17 cellular contexts compared by ENCODE assay signal in the genomic region with DNA sequence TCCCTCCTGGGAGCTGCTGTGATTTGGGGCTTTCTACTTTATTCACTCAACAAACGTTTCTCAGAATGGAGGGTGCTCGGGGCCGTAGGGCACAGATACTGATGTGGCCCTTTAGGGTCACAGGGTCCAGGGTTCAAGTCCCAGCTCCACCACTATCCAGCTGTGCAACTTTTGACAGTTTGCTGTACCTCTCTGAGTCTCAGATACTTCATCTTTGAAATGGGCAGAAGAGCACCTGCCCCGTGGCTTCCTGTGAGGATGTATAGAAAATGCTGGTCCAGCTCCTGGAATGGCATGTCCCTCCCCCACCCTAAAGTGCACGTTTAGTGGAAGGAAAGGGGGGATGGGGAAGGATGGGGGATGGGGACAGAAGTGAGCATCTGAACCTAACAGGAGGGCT. TPM values are rescaled to one million over a fixed set of nuclear protein-coding genes. Genes with fewer than 3 reads are reported as not detected.
A peak's percentile ranks its signal among the peaks of the same experiment; 100 is the strongest.
DNase-seq lines count a peak whose midpoint lies in the region; ATAC-seq, FAIRE-seq and TF ChIP-seq lines count a peak whose summit lies in the region.
"Had no signal": no experiment of that assay in that cellular context is flagged by ENCODE, and none has a peak within 500 bp of the region (broad histone marks: within the 10 kb centered on the region; RNA-seq: fewer than 3 reads in every experiment).

No MANE protein-coding gene starts in this region.

- H3K27ac ChIP-seq in A549 (no peak overlapping the region; a peak in 1 of 6 replicates), osteoblast (ENCODE audit: low read depth, low read length) (no peak overlapping the region), neural progenitor cell (no peak overlapping the region)
- peak overlapping the region in 6 of 11 experiments; percentile 66 to 85 (median 76); a peak in 9 of 22 replicates for H3K27ac ChIP-seq in BLaER1 treated with 17β-estradiol and CSF1 and Interleukin-3, amounts not matched to agents 10 nM and 100 nM

- TF ChIP-seq CTCF in A549 (IDR thresholded peaks at IDR 0.05), result no peak
- no peak for TF ChIP-seq CTCF in Loucy (conservative IDR thresholded peaks at IDR 0.05; ENCODE audit: low read length)
- TF ChIP-seq CTCF in osteoblast (IDR thresholded peaks at IDR 0.05; ENCODE audit: extremely low read depth, low read depth, low read length), result no peak
- TF ChIP-seq CTCF in neural progenitor cell (IDR thresholded peaks at IDR 0.05), result no peak

- H3K27me3 Mint-ChIP-seq in neural progenitor cell (ENCODE audit: insufficient read depth, low read depth), result peaks cover 10% of the 10 kb centered on the region

- ATAC-seq in A549, result no peak
- ATAC-seq: GM23338 had no signal

- CTCF ChIA-PET in A549 (lab: Yijun Ruan, JAX), result interaction anchor here (2.0 kb wide), 1 partner anchor 17 kb away, joined by 5 read pairs; no protein-coding TSS in a partner anchor

- H3K4me1 ChIP-seq in A549 (peaks cover 33% of the 10 kb centered on the region), Loucy (ENCODE audit: insufficient read depth, low read length, poor library complexity, severe bottlenecking) (peaks cover 73% of the 10 kb centered on the region), osteoblast (ENCODE audit: insufficient read depth, low read length) (peaks cover 6% of the 10 kb centered on the region), neural progenitor cell (peaks cover 2% of the 10 kb centered on the region)
- H3K4me1 ChIP-seq in BLaER1 treated with 17β-estradiol and CSF1 and Interleukin-3, amounts not matched to agents 10 nM and 100 nM, result peaks cover 75 to 99% (median 84%) of the 10 kb centered on the region in 10 experiments

- H3K9me2 ChIP-seq in Loucy (replicated peaks; ENCODE audit: low read depth, low read length), result no peaks in the 10 kb centered on the region

- H3K4me1 Mint-ChIP-seq in neural progenitor cell, result peaks cover 31% of the 10 kb centered on the region

- H2AFZ ChIP-seq in Loucy (ENCODE audit: low read length) (no peak overlapping the region), osteoblast (ENCODE audit: low read length) (no peak overlapping the region), neural progenitor cell (replicated peaks) (no peak overlapping the region)
- H2AFZ ChIP-seq: GM23338 had no signal

- no peaks in the 10 kb centered on the region for H3F3A ChIP-seq in Loucy (ENCODE audit: low read depth)
- no peaks in the 10 kb centered on the region for H3F3A ChIP-seq in neural progenitor cell (ENCODE audit: low read depth)

- H3K4me2 ChIP-seq in A549 (no peak overlapping the region), Loucy (ENCODE audit: low read depth, low read length, poor library complexity, severe bottlenecking) (peak overlapping the region; percentile 64), osteoblast (ENCODE audit: insufficient read depth, low read length) (no peak overlapping the region), neural progenitor cell (no peak overlapping the region)
- peak overlapping the region; percentile 79 to 97 (median 91); a peak in 20 of 22 replicates for H3K4me2 ChIP-seq in BLaER1 treated with 17β-estradiol and CSF1 and Interleukin-3, amounts not matched to agents 10 nM and 100 nM
- H3K4me2 ChIP-seq: GM23338 had no signal

- H3K4me3 Mint-ChIP-seq in neural progenitor cell, result no peak overlapping the region
- H3K4me3 Mint-ChIP-seq: GM23338 had no signal

- H3K27me3 ChIP-seq in BLaER1 treated with 17β-estradiol and CSF1 and Interleukin-3, amounts not matched to agents 10 nM and 100 nM, result no peaks in the 10 kb centered on the region
- H3K27me3 ChIP-seq in Loucy (ENCODE audit: insufficient read depth, low read length, poor library complexity, severe bottlenecking), result no peaks in the 10 kb centered on the region
- no peaks in the 10 kb centered on the region for H3K27me3 ChIP-seq in osteoblast (ENCODE audit: insufficient read depth, low read length)
- no peaks in the 10 kb centered on the region for H3K27me3 ChIP-seq in neural progenitor cell
- H3K27me3 ChIP-seq: BE2C had no signal

- no peak for TF ChIP-seq RAD21 in A549 (conservative IDR thresholded peaks at IDR 0.05 in 1 of 2, IDR thresholded peaks at IDR 0.05 in 1 of 2)

- FAIRE-seq in A549 (lab: Jason Lieb, UNC), result no peak
- FAIRE-seq: A204.1, G401.6, GM12891 had no signal

- TF ChIP-seq POLR2A in A549 (IDR thresholded peaks at IDR 0.05; ENCODE audit: low read length), result no peak

- H3K36me3 ChIP-seq in BLaER1 treated with 17β-estradiol and CSF1 and Interleukin-3, amounts not matched to agents 10 nM and 100 nM, result peaks cover 0 to 53% (median 0%) of the 10 kb centered on the region in 11 experiments; a peak in 4 of 22 replicates
- H3K36me3 ChIP-seq in Loucy (ENCODE audit: insufficient read depth, low read length) (no peaks in the 10 kb centered on the region), osteoblast (ENCODE audit: insufficient read depth, low read length) (no peaks in the 10 kb centered on the region), neural progenitor cell (no peaks in the 10 kb centered on the region)
- H3K36me3 ChIP-seq: BE2C had no signal

- no peaks in the 10 kb centered on the region for H3K36me3 Mint-ChIP-seq in neural progenitor cell

- DNase-seq in A549 (ENCODE audit: low read depth in 1 of 2, low spot score in 1 of 2), result no peak
- DNase-seq in osteoblast (ENCODE audit: insufficient read length, low spot score, missing footprints), result peak; percentile 52
- no peak for DNase-seq in neural progenitor cell (ENCODE audit: low spot score)
- DNase-seq in midbrain (lab: John Stamatoyannopoulos, UW), result no peak
- no peak for DNase-seq in OCI-M1 (lab: John Stamatoyannopoulos, UW)
- DNase-seq: Calu3, DMS 273 treated with DMSO at 0.1 percent for 48 hours, DMS79, EL, H9 had no signal

- peak overlapping the region in 4 of 11 experiments; percentile 48 to 66 (median 62); a peak in 5 of 22 replicates for H3K9ac ChIP-seq in BLaER1 treated with 17β-estradiol and CSF1 and Interleukin-3, amounts not matched to agents 10 nM and 100 nM
- H3K9ac ChIP-seq in Loucy (ENCODE audit: low read depth, low read length, poor library complexity, severe bottlenecking) (peak overlapping the region; percentile 38), neural progenitor cell (no peak overlapping the region)

- peaks cover 35% of the 10 kb centered on the region for H3K79me2 ChIP-seq in Loucy (ENCODE audit: insufficient read depth, low read length)
- H3K79me2 ChIP-seq in osteoblast (ENCODE audit: insufficient read depth, low read length), result no peaks in the 10 kb centered on the region
- no peaks in the 10 kb centered on the region for H3K79me2 ChIP-seq in neural progenitor cell (ENCODE audit: low read depth)

- no peak overlapping the region for H3K27ac Mint-ChIP-seq in neural progenitor cell
- H3K27ac Mint-ChIP-seq: GM23338 had no signal

- 76% methylated on average over 4 of the region's 5 CpGs for WGBS in A549 (ENCODE audit: missing lambda C conversion rate)

- H3K4me3 ChIP-seq in A549, result no peak overlapping the region
- no peak overlapping the region for H3K4me3 ChIP-seq in BLaER1 treated with 17β-estradiol and CSF1 and Interleukin-3, amounts not matched to agents 10 nM and 100 nM
- no peak overlapping the region for H3K4me3 ChIP-seq in Loucy (ENCODE audit: low read length, poor library complexity, severe bottlenecking)
- no peak overlapping the region for H3K4me3 ChIP-seq in osteoblast (ENCODE audit: insufficient read depth, low read length)
- no peak overlapping the region for H3K4me3 ChIP-seq in neural progenitor cell
- H3K4me3 ChIP-seq: GM23338 had no signal

- H3K9me3 Mint-ChIP-seq in neural progenitor cell, result no peaks in the 10 kb centered on the region
- H3K9me3 Mint-ChIP-seq: GM23338, H9 had no signal

- POLR2A ChIA-PET in A549 (lab: Yijun Ruan, JAX), result no interaction called here

- H4K20me1 ChIP-seq in BLaER1 treated with 17β-estradiol and CSF1 and Interleukin-3, amounts not matched to agents 10 nM and 100 nM, result peaks cover 0 to 99% (median 0%) of the 10 kb centered on the region in 11 experiments; a peak in 7 of 22 replicates
- H4K20me1 ChIP-seq in Loucy (ENCODE audit: insufficient read depth, low read length, poor library complexity, severe bottlenecking), result no peaks in the 10 kb centered on the region
- no peaks in the 10 kb centered on the region for H4K20me1 ChIP-seq in osteoblast (ENCODE audit: insufficient read depth, low read length)
- peaks cover 1% of the 10 kb centered on the region for H4K20me1 ChIP-seq in neural progenitor cell (ENCODE audit: low read depth)

- H3K9me3 ChIP-seq in A549 (no peaks in the 10 kb centered on the region), Loucy (ENCODE audit: insufficient read depth, low read depth, low read length) (no peaks in the 10 kb centered on the region), osteoblast (ENCODE audit: low read depth, low read length) (no peaks in the 10 kb centered on the region), neural progenitor cell (ENCODE audit: low read depth) (no peaks in the 10 kb centered on the region)
- H3K9me3 ChIP-seq in BLaER1 treated with 17β-estradiol and CSF1 and Interleukin-3, amounts not matched to agents 10 nM and 100 nM (replicated peaks in 1 of 11), result no peaks in the 10 kb centered on the region
- H3K9me3 ChIP-seq: BE2C had no signal

- TF ChIP-seq EP300 in A549 (IDR thresholded peaks at IDR 0.05), result no peak

TF ChIP-seq in A549, 52 proteins besides CTCF, POLR2A, EP300 and RAD21:
- peak; percentile 22 for TF ChIP-seq ZFP36 (IDR thresholded peaks at IDR 0.05; ENCODE audit: borderline replicate concordance, partially characterized antibody)
- no peak for TF ChIP-seq CBX8 (IDR thresholded peaks at IDR 0.05)
- no peak for TF ChIP-seq ZC3H11A (IDR thresholded peaks at IDR 0.05)
- TF ChIP-seq PHF8 (IDR thresholded peaks at IDR 0.05; ENCODE audit: borderline replicate concordance, low read depth), result no peak

RNA-seq across cellular contexts. Expression of a gene that starts 21.9 kb away (rescaled TPM):
- 7.1 and 8.5 TPM in 2 replicates for polyA plus RNA-seq in A549 (2011; rRNA removed)
- polyA plus RNA-seq in A549 (2012; cell fraction: cytosol; rRNA removed), result 14.8 and 25.1 TPM in 2 replicates
- polyA plus RNA-seq in A549 (2012; cell fraction: nucleus; rRNA removed), result 35.0 and 39.1 TPM in 2 replicates
- 15.7 to 19.5 TPM (median 17.7 TPM) in 3 replicates for polyA plus RNA-seq in A549 (2017; fragmentation: RNase III; extraction: RNeasy Plus Mini Kit Qiagen cat#74134 plus additional on column Dnase treatment)
- 9.0 and 12.0 TPM in 2 replicates for polyA minus RNA-seq in A549 (2011; rRNA and poly(A)+ RNA removed)
- total RNA-seq in osteoblast, result 13.0 and 14.8 TPM in 2 replicates
- 4.0 and 18.6 TPM in 2 replicates for total RNA-seq in neural progenitor cell (ENCODE audit: low replicate concordance)

Comparison
In these comparisons a context has a peak if more than half of its experiments do, and no peak if none do; other contexts are left out.
1. H3K27ac ChIP-seq: peak in BLaER1 treated with 17β-estradiol and CSF1 and Interleukin-3, amounts not matched to agents 10 nM and 100 nM (6 of 11); none in A549 (0 of 2), osteoblast (single experiment) and neural progenitor cell (single experiment).
2. H3K4me2 ChIP-seq: peak in BLaER1 treated with 17β-estradiol and CSF1 and Interleukin-3, amounts not matched to agents 10 nM and 100 nM (11 of 11) and Loucy (single experiment); none in A549 (single experiment), osteoblast (single experiment) and neural progenitor cell (single experiment).